ENCODE assay signal across 12 cellular contexts in genomic region chr3:130916507-130917167, GRCh38. TPM values are rescaled to one million over a fixed set of nuclear protein-coding genes. Genes with fewer than 3 reads are reported as not detected.
A peak's percentile ranks its signal among the peaks of the same experiment; 100 is the strongest.
DNase-seq lines count a peak whose midpoint lies in the region; ATAC-seq and TF ChIP-seq lines count a peak whose summit lies in the region.
"Had no signal": no experiment of that assay in that cellular context is flagged by ENCODE, and none has a peak within 500 bp of the region (broad histone marks: within the 10 kb centered on the region; RNA-seq: fewer than 3 reads in every experiment).

No MANE protein-coding gene starts in this region.

- peaks cover 0 to 3% of the 10 kb centered on the region in 2 experiments; a peak in 3 of 4 replicates for H3K4me1 Mint-ChIP-seq in H9

- no peak overlapping the region for H2BK5ac ChIP-seq in H9 (ENCODE audit: insufficient read length, low read length)

- no peak overlapping the region for H3K4ac ChIP-seq in H9 (ENCODE audit: low read depth, low read length)

- no peaks in the 10 kb centered on the region for H3K79me1 ChIP-seq in H9 (ENCODE audit: insufficient read depth, low read depth, low read length, poor library complexity, severe bottlenecking)

- H4K8ac ChIP-seq in H9 (replicated peaks; ENCODE audit: insufficient read length, low read depth, low read length): no peak overlapping the region

- no peak for ATAC-seq in Right ventricle myocardium inferior
- peak; percentile 77 for ATAC-seq in HG03565 (IDR thresholded peaks at IDR 0.05; ENCODE audit: unreplicated experiment)
- ATAC-seq in HG03521 (IDR thresholded peaks at IDR 0.05; ENCODE audit: unreplicated experiment): no peak

- no peak overlapping the region for H4K5ac ChIP-seq in H9 (ENCODE audit: insufficient read length, low read depth, low read length)

- H3K9ac ChIP-seq in H9 (ENCODE audit: extremely low read depth, insufficient read length, low read length): no peak overlapping the region

- H2AFZ ChIP-seq in H9 (ENCODE audit: low read length): no peak overlapping the region

- no peak overlapping the region for H3K4me3 ChIP-seq in right atrium auricular region

- DNase-seq in right atrium auricular region (ENCODE audit: low spot score): no peak
- DNase-seq in Right ventricle myocardium inferior (ENCODE audit: missing footprints): no peak
- no peak for DNase-seq in H9
- no peak for DNase-seq in cerebellar nuclear complex (lab: John Stamatoyannopoulos, UW)
- DNase-seq in NCI-H748 (lab: John Stamatoyannopoulos, UW; ENCODE audit: unreplicated experiment): no peak
- DNase-seq in HCEC 1CT: no peak
- DNase-seq: activated CD8-positive, alpha-beta memory T cell treated with anti-CD3 and anti-CD28 coated beads, Interleukin-2, amount 50 U/mL, for 48 hours; Kasumi-1; NCI-H748 treated with DMSO at 0.1 percent for 48 hours had no signal

- no peak overlapping the region for H2BK12ac ChIP-seq in H9 (ENCODE audit: insufficient read length, low read depth, low read length)

- H3K27me3 Mint-ChIP-seq in H9 (ENCODE audit: low read depth): no peaks in the 10 kb centered on the region

- H3K14ac ChIP-seq in H9 (ENCODE audit: insufficient read depth, low read length): no peak overlapping the region

- H2BK15ac ChIP-seq in H9 (ENCODE audit: low read depth, low read length): no peak overlapping the region

- H3K36me3 Mint-ChIP-seq in H9 (ENCODE audit: insufficient read depth in 1 of 3, low read depth in 3 of 3): peaks cover 0 to 15% (median 10%) of the 10 kb centered on the region in 3 experiments; a peak in 6 of 7 replicates

- peak overlapping the region in 2 of 3 experiments; percentile 14 to 31; a peak in 3 of 7 replicates for H3K27ac Mint-ChIP-seq in H9
- H3K27ac Mint-ChIP-seq: T-helper 2 cell treated with Interferon-gamma antibody and Interleukin-4, amounts not matched to agents 5 μg/mL and 100 μg/mL, for 36 hours had no signal

- no peak overlapping the region for H2AK5ac ChIP-seq in H9 (ENCODE audit: insufficient read length, low read length)

- intact Hi-C loops in Right ventricle myocardium inferior (cut with DNase I): no loop called here

- H4K20me1 ChIP-seq in H9 (ENCODE audit: control insufficient read depth, insufficient read depth, insufficient read length): no peaks in the 10 kb centered on the region

- WGBS in H9 (ENCODE audit: extremely low coverage, insufficient read length, low lambda C conversion rate): no CpG with 5 or more reads among the region's 4 CpGs

- H3K4me2 ChIP-seq in H9 (ENCODE audit: insufficient read depth, insufficient read length, low read length): no peak overlapping the region

- H3T11ph ChIP-seq in H9 (ENCODE audit: low read length): no peak overlapping the region

- TF ChIP-seq CTCF in right atrium auricular region (IDR thresholded peaks at IDR 0.05): no peak
- TF ChIP-seq CTCF in H9 (conservative IDR thresholded peaks at IDR 0.05): no peak

- H3K18ac ChIP-seq in H9 (ENCODE audit: insufficient read length, low read depth, low read length): no peak overlapping the region

- no peaks in the 10 kb centered on the region for H3K36me3 ChIP-seq in right atrium auricular region

- no peak overlapping the region for H3K4me3 Mint-ChIP-seq in H9
- H3K4me3 Mint-ChIP-seq: T-helper 2 cell treated with Interferon-gamma antibody and Interleukin-4, amounts not matched to agents 5 μg/mL and 100 μg/mL, for 36 hours had no signal

- H3K56ac ChIP-seq in H9 (ENCODE audit: insufficient read length, low read depth, low read length): no peak overlapping the region

- H3K9me3 Mint-ChIP-seq in H9: peaks cover 0 to 9% of the 10 kb centered on the region in 2 experiments; a peak in 2 of 5 replicates

- no peaks in the 10 kb centered on the region for H3K23me2 ChIP-seq in H9 (ENCODE audit: insufficient read length, low read depth, low read length, poor library complexity, severe bottlenecking)

- H2BK20ac ChIP-seq in H9 (ENCODE audit: low read depth, low read length, poor library complexity, severe bottlenecking): no peak overlapping the region

- H4K91ac ChIP-seq in H9 (ENCODE audit: insufficient read length, low read depth, low read length): no peak overlapping the region

- H2BK120ac ChIP-seq in H9 (ENCODE audit: low read depth, low read length, poor library complexity, severe bottlenecking): no peak overlapping the region

- H3K4me1 ChIP-seq in right atrium auricular region: peaks cover 0 to 32% of the 10 kb centered on the region in 2 donors
- H3K4me1 ChIP-seq in H9 (ENCODE audit: insufficient read depth, low read length): no peaks in the 10 kb centered on the region

- H3K9me3 ChIP-seq in right atrium auricular region: peaks cover 0 to 5% of the 10 kb centered on the region in 2 donors
- H3K9me3 ChIP-seq in H9 (ENCODE audit: control insufficient read depth, low read depth, low read length): no peaks in the 10 kb centered on the region

- H3K27me3 ChIP-seq in right atrium auricular region (no peaks in the 10 kb centered on the region), H9 (ENCODE audit: insufficient read depth, low read length) (no peaks in the 10 kb centered on the region)

- H3K79me2 ChIP-seq in H9 (ENCODE audit: insufficient read depth, low read length): peaks cover 3% of the 10 kb centered on the region; the same call in 1 of the 2 replicates

- no peak overlapping the region for H3K23ac ChIP-seq in H9 (ENCODE audit: insufficient read length, low read depth, low read length)

- H3K27ac ChIP-seq in right atrium auricular region (peak overlapping the region; percentile 31 to 62), H9 (ENCODE audit: insufficient read length, low read depth, low read length) (no peak overlapping the region)

RNA-seq across cellular contexts. Expression of gene ATP2C1, which starts 22.8 kb away (rescaled TPM):
- total RNA-seq in right atrium auricular region (10 to 100 TPM; 49.8 to 51.8 TPM), Right ventricle myocardium inferior (57.2 TPM), H9 (2021) (64.9 and 65.5 TPM in 2 replicates)
